Comparison of ENCODE assay signal across 26 cellular contexts in the genomic region with DNA sequence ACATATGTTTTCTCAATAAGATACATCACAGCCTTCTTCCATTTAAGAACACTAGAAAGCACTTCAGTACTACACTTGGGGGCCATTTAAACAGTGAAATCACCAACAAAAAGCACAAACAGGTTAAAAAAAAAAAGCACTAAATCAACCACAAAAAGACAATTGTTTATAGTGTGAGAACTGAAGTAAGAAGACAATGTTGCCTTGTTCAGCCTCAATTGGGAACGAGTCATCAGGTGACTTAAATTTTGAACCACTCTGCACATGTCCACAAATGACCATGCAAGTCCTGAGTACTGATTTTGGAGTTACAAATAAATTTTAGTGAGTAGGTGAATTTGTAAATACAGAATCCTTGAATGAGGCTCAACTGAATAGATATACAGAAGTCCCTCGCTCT.
"Had no signal": no experiment of that assay in that cellular context is flagged by ENCODE, and none has a peak within 500 bp of the region (broad histone marks: within the 10 kb centered on the region; RNA-seq: fewer than 3 reads in every experiment).

No MANE protein-coding gene starts in this region.

- H3K4me3 ChIP-seq: ascending aorta, coronary artery, esophagus squamous epithelium, hepatocyte, left lung, lung, pancreas, right lobe of liver, skin epidermis, transverse colon, uterus had no signal

- FAIRE-seq: pancreas, TTC549 had no signal

- H3K27ac ChIP-seq: ascending aorta, brain microvascular endothelial cell, coronary artery, esophagus squamous epithelium, hepatocyte, left lung, pancreas, right lobe of liver, skin epidermis, transverse colon, uterus, WERI-Rb-1 had no signal

- H3K36me3 ChIP-seq: ascending aorta, brain microvascular endothelial cell, esophagus squamous epithelium, left lung, pancreas, right lobe of liver, transverse colon, uterus, WERI-Rb-1 had no signal

- ATAC-seq: activated CD8-positive, alpha-beta memory T cell treated with anti-CD3 and anti-CD28 coated beads, Interleukin-2, amount 10 ng/mL, durations not matched to agents 7 days and 5 days; activated CD8-positive, alpha-beta T cell treated with anti-CD3 and anti-CD28 coated beads for 36 hours; left lung; natural killer cell; right lobe of liver had no signal

- DNase-seq: activated CD4-positive, alpha-beta T cell treated with anti-CD3 and anti-CD28 coated beads, Interleukin-2, amount 10 ng/mL, durations not matched to agents 7 days and 5 days; activated CD4-positive, CD25-positive, alpha-beta regulatory T cell treated with anti-CD3 and anti-CD28 coated beads, Interleukin-2, amount 50 U/mL, for 72 hours; activated CD8-positive, alpha-beta memory T cell treated with anti-CD3 and anti-CD28 coated beads, Interleukin-2, amount 10 ng/mL, durations not matched to agents 7 days and 5 days; activated CD8-positive, alpha-beta T cell treated with anti-CD3 and anti-CD28 coated beads for 36 hours; activated gamma-delta T cell; activated T-cell treated with anti-CD3 and anti-CD28 coated beads for 4 hours; brain microvascular endothelial cell; endodermal cell; esophagus squamous epithelium; glutamatergic neuron; immature natural killer cell; left lung; natural killer cell; pancreas; right lobe of liver; stimulated activated CD4-positive, alpha-beta T cell treated with anti-CD3 and anti-CD28 coated beads, Interleukin-1b, Interleukin-23, amount 100 ng/mL, for 48 hours; T-helper 1 cell; transverse colon; uterus; WERI-Rb-1 had no signal

- H3K27me3 ChIP-seq: ascending aorta, brain microvascular endothelial cell, esophagus squamous epithelium, hepatocyte, left lung, pancreas, right lobe of liver, transverse colon, uterus had no signal

- H3K9me3 ChIP-seq: ascending aorta, esophagus squamous epithelium, left lung, pancreas, right lobe of liver, transverse colon, uterus had no signal

- H3K4me1 ChIP-seq: ascending aorta, esophagus squamous epithelium, left lung, right lobe of liver, uterus had no signal
